1 cellular context compared by ENCODE assay signal in genomic region chr9:34899535-34900158, GRCh38.
TF ChIP-seq lines count a peak whose summit lies in the region.

No MANE protein-coding gene starts in this region.

TF ChIP-seq in HepG2, 621 proteins besides CTCF, POLR2A, EP300 and RAD21 (continued from another document):
- TF ChIP-seq ZBTB38 (CRISPR knock-in tag; IDR thresholded peaks at IDR 0.05) (no peak), GZF1 (CRISPR knock-in tag; IDR thresholded peaks at IDR 0.05) (no peak), ADNP (CRISPR knock-in tag; IDR thresholded peaks at IDR 0.05) (no peak)
